ENCODE assay signal across 15 cellular contexts in genomic region chr10:110915035-110915434, GRCh38.
"Had no signal": no experiment of that assay in that cellular context is flagged by ENCODE, and none has a peak within 500 bp of the region (broad histone marks: within the 10 kb centered on the region; RNA-seq: fewer than 3 reads in every experiment).

No MANE protein-coding gene starts in this region.

- ATAC-seq: activated T-helper 17 cell treated with anti-CD3 and anti-CD28 coated beads, Interleukin-2, amount 50 U/mL, for 72 hours; left cardiac atrium; natural killer cell treated with Interleukin-12 subunit alpha and Interleukin-12 subunit beta and Interleukin-15 and Interleukin-18, amount 100 ng/mL, for 72 hours had no signal

- DNase-seq: activated CD4-positive, alpha-beta T cell treated with anti-CD3 and anti-CD28 coated beads, Interleukin-2, amount 10 ng/mL, durations not matched to agents 7 days and 5 days; activated CD4-positive, CD25-positive, alpha-beta regulatory T cell; activated CD8-positive, alpha-beta memory T cell treated with anti-CD3 and anti-CD28 coated beads for 24 hours; activated naive CD4-positive, alpha-beta T cell treated with anti-CD3 and anti-CD28 coated beads, Interleukin-2, amount 10 ng/mL, durations not matched to agents 7 days and 5 days; activated T-cell treated with anti-CD3 and anti-CD28 coated beads for 4 hours; amniotic stem cell; brain microvascular endothelial cell; cerebellar nuclear complex; hypothalamus; left cardiac atrium; occipital lobe; stimulated activated CD4-positive, alpha-beta T cell treated with anti-CD3 and anti-CD28 coated beads, Interleukin-12 subunit alpha, Interleukin-12 subunit beta, amount 100 ng/mL, for 4 hours; T-helper 1 cell had no signal

- H3K36me3 ChIP-seq: brain microvascular endothelial cell had no signal

- H3K27me3 ChIP-seq: brain microvascular endothelial cell had no signal
